In the genomic region with DNA sequence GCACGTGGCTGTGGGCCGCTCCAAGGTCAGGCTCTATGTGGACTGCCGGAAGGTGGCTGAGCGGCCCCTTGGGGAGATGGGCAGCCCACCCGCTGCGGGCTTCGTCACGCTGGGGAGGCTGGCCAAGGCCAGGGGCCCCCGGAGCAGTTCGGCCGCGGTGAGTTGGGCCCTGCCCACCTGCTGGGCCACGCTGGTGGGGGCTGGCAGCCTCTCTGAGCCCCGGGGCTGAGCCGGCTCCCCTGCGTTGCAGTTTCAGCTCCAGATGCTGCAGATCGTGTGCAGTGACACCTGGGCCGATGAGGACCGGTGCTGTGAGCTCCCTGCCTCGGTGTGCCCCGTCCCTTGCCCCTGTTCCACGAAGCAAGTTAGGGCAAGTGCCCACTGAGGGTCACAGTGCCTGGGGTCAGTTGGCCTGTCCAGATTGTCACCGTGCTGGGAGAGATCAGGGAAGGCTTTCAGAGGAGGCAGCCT, we compare ENCODE assay signal across 21 cellular contexts. TPM values are rescaled to one million over a fixed set of nuclear protein-coding genes. Genes with fewer than 3 reads are reported as not detected.
"Had no signal": no experiment of that assay in that cellular context is flagged by ENCODE, and none has a peak within 500 bp of the region (broad histone marks: within the 10 kb centered on the region; RNA-seq: fewer than 3 reads in every experiment).

No MANE protein-coding gene starts in this region.

- H3K36me3 Mint-ChIP-seq: naive thymus-derived CD4-positive, alpha-beta T cell had no signal

- ATAC-seq: activated CD4-positive, CD25-positive, alpha-beta regulatory T cell treated with anti-CD3 and anti-CD28 coated beads, Interleukin-2, amount 50 U/mL, for 24 hours; esophagus mucosa; gastrocnemius medialis; naive thymus-derived CD4-positive, alpha-beta T cell had no signal

- H3K9me3 Mint-ChIP-seq: activated T-helper 1 cell treated with anti-CD3 and anti-CD28 coated beads, Interleukin-12 subunit alpha, Interleukin-12 subunit beta, Interleukin-2, Interleukin-4 antibody, amounts not matched to agents 30 ng/mL and 10 ng/mL and 1 ng/mL, durations not matched to agents 14 hours and 24 hours and 36 hours; dendritic cell treated with granulocyte-macrophage colony-stimulating factor and Interleukin-4, amounts not matched to agents 40 ng/mL and 50 ng/mL, for 4 days; naive thymus-derived CD4-positive, alpha-beta T cell; stimulated activated naive CD8-positive, alpha-beta T cell treated with anti-CD3 and anti-CD28 coated beads, Interleukin-15, Interleukin-2, amounts not matched to agents 100 ng/mL and 50 ng/mL, for 24 hours; T-helper 1 cell treated with Interleukin-12 subunit alpha and Interleukin-12 subunit beta and Interleukin-4 antibody, amounts not matched to agents 30 μg/mL and 1 μg/mL, for 36 hours had no signal

- H3K4me3 Mint-ChIP-seq: activated T-helper 1 cell treated with anti-CD3 and anti-CD28 coated beads, Interleukin-12 subunit alpha, Interleukin-12 subunit beta, Interleukin-2, Interleukin-4 antibody, amounts not matched to agents 30 ng/mL and 10 ng/mL and 1 ng/mL, durations not matched to agents 14 hours and 24 hours and 36 hours; dendritic cell treated with granulocyte-macrophage colony-stimulating factor and Interleukin-4, amounts not matched to agents 40 ng/mL and 50 ng/mL, for 4 days; naive thymus-derived CD4-positive, alpha-beta T cell; stimulated activated naive CD8-positive, alpha-beta T cell treated with anti-CD3 and anti-CD28 coated beads, Interleukin-15, Interleukin-2, amounts not matched to agents 100 ng/mL and 50 ng/mL, for 24 hours; T-helper 1 cell treated with Interleukin-12 subunit alpha and Interleukin-12 subunit beta and Interleukin-4 antibody, amounts not matched to agents 30 μg/mL and 1 μg/mL, for 36 hours had no signal

- H3K27ac ChIP-seq: breast epithelium, gastrocnemius medialis, SJSA1, transverse colon had no signal

- H3K36me3 ChIP-seq: breast epithelium, gastrocnemius medialis, SJSA1, transverse colon had no signal

- H3K4me3 ChIP-seq: breast epithelium, gastrocnemius medialis, SJSA1, transverse colon had no signal

- H3K27me3 Mint-ChIP-seq: stimulated activated naive CD8-positive, alpha-beta T cell treated with anti-CD3 and anti-CD28 coated beads, Interleukin-15, Interleukin-2, amounts not matched to agents 100 ng/mL and 50 ng/mL, for 24 hours had no signal

- H3K4me1 ChIP-seq: breast epithelium, gastrocnemius medialis, SJSA1, transverse colon had no signal

- DNase-seq: activated naive CD4-positive, alpha-beta T cell; activated T-cell treated with anti-CD3 and anti-CD28 coated beads for 4 hours; cerebellar nuclear complex; effector CD8-positive, alpha-beta T cell; gastrocnemius medialis; mesendoderm; naive thymus-derived CD4-positive, alpha-beta T cell; transverse colon had no signal

- H3K27ac Mint-ChIP-seq: activated T-helper 1 cell treated with anti-CD3 and anti-CD28 coated beads, Interleukin-12 subunit alpha, Interleukin-12 subunit beta, Interleukin-2, Interleukin-4 antibody, amounts not matched to agents 30 ng/mL and 10 ng/mL and 1 ng/mL, durations not matched to agents 14 hours and 24 hours and 36 hours; dendritic cell treated with granulocyte-macrophage colony-stimulating factor and Interleukin-4, amounts not matched to agents 40 ng/mL and 50 ng/mL, for 4 days; naive thymus-derived CD4-positive, alpha-beta T cell; stimulated activated naive CD8-positive, alpha-beta T cell treated with anti-CD3 and anti-CD28 coated beads, Interleukin-15, Interleukin-2, amounts not matched to agents 100 ng/mL and 50 ng/mL, for 24 hours; T-helper 1 cell treated with Interleukin-12 subunit alpha and Interleukin-12 subunit beta and Interleukin-4 antibody, amounts not matched to agents 30 μg/mL and 1 μg/mL, for 36 hours had no signal

- H3K9me3 ChIP-seq: breast epithelium, gastrocnemius medialis, SJSA1, transverse colon had no signal

RNA-seq across cellular contexts. Expression of a gene that starts 27.1 kb away (rescaled TPM):
- total RNA-seq: activated CD8-positive, alpha-beta memory T cell treated with anti-CD3 and anti-CD28 coated beads for 36 hours; activated T-helper 1 cell treated with anti-CD3 and anti-CD28 coated beads, Interleukin-12 subunit alpha, Interleukin-12 subunit beta, Interleukin-2, Interleukin-4 antibody, amounts not matched to agents 30 ng/mL and 10 ng/mL and 1 ng/mL, durations not matched to agents 14 hours and 24 hours and 36 hours; breast epithelium; esophagus mucosa; kidney epithelial cell; liver; SJSA1 had no signal
- polyA plus RNA-seq: adipose tissue; liver; naive thymus-derived CD4-positive, alpha-beta T cell had no signal

RNA-seq across cellular contexts. Expression of a gene that starts 41.1 kb away (rescaled TPM):
- total RNA-seq: activated CD8-positive, alpha-beta memory T cell treated with anti-CD3 and anti-CD28 coated beads for 36 hours; activated T-helper 1 cell treated with anti-CD3 and anti-CD28 coated beads, Interleukin-12 subunit alpha, Interleukin-12 subunit beta, Interleukin-2, Interleukin-4 antibody, amounts not matched to agents 30 ng/mL and 10 ng/mL and 1 ng/mL, durations not matched to agents 14 hours and 24 hours and 36 hours; breast epithelium; esophagus mucosa; gastrocnemius medialis; kidney epithelial cell; mucosa of gallbladder; naive thymus-derived CD4-positive, alpha-beta T cell; SJSA1 had no signal
- polyA plus RNA-seq: adipose tissue; naive thymus-derived CD4-positive, alpha-beta T cell had no signal
